Comparison of ENCODE assay signal across 8 cellular contexts in genomic region chr6:108874470-108875160, GRCh38. TPM values are rescaled to one million over a fixed set of nuclear protein-coding genes. Genes with fewer than 3 reads are reported as not detected.
DNase-seq lines count a peak whose midpoint lies in the region; ATAC-seq lines count a peak whose summit lies in the region.

No MANE protein-coding gene starts in this region.

- peak overlapping the region; percentile 93 to 96 for H3K27ac Mint-ChIP-seq in natural killer cell treated with Interleukin-12 subunit alpha and Interleukin-12 subunit beta and Interleukin-15 and Interleukin-18, amount 100 ng/mL, for 72 hours

- DNase-seq in EH (ENCODE audit: low read depth) = peak; percentile 71
- no peak for DNase-seq in Karpas-422
- DNase-seq in activated naive CD4-positive, alpha-beta T cell treated with anti-CD3 and anti-CD28 coated beads, Interleukin-2, amount 50 U/mL, for 16 hours = peak; percentile 66
- DNase-seq in natural killer cell treated with Interleukin-12 subunit alpha and Interleukin-12 subunit beta and Interleukin-15 and Interleukin-18, amount 100 ng/mL, for 72 hours (ENCODE audit: low spot score) = peak; percentile 76
- DNase-seq in NCI-H146 treated with DMSO at 0.1 percent for 48 hours (lab: John Stamatoyannopoulos, UW; ENCODE audit: unreplicated experiment) = no peak
- no peak for DNase-seq in NAMALWA (ENCODE audit: low spot score)
- DNase-seq in mesenteric fat pad (ENCODE audit: low spot score) = no peak

- H3K9me2 ChIP-seq in Karpas-422 (replicated peaks; ENCODE audit: insufficient read depth, low read length) = 0 out of 2 replicates have a peak, but pooled peaks cover 4% of the 10 kb centered on the region

- no peaks in the 10 kb centered on the region for H3K79me2 ChIP-seq in Karpas-422 (ENCODE audit: low read length)

- H3K4me3 ChIP-seq in Karpas-422 (ENCODE audit: low read length) = no peak overlapping the region

- peak overlapping the region; percentile 86 for H3K4me3 Mint-ChIP-seq in natural killer cell treated with Interleukin-12 subunit alpha and Interleukin-12 subunit beta and Interleukin-15 and Interleukin-18, amount 100 ng/mL, for 72 hours

- H3K27me3 ChIP-seq in Karpas-422 (ENCODE audit: low read length) = no peaks in the 10 kb centered on the region

- no peaks in the 10 kb centered on the region for H3K27me3 Mint-ChIP-seq in natural killer cell treated with Interleukin-12 subunit alpha and Interleukin-12 subunit beta and Interleukin-15 and Interleukin-18, amount 100 ng/mL, for 72 hours

- H3K9me3 ChIP-seq in Karpas-422 (ENCODE audit: low read length) = no peaks in the 10 kb centered on the region

- peaks cover 14% of the 10 kb centered on the region for H3K4me1 ChIP-seq in Karpas-422 (ENCODE audit: low read length)

- H3K27ac ChIP-seq in Karpas-422 (ENCODE audit: low read length) = no peak overlapping the region

- H3K36me3 ChIP-seq in Karpas-422 (ENCODE audit: insufficient read depth, low read length) = no peaks in the 10 kb centered on the region

- peaks cover 34% of the 10 kb centered on the region for H3K36me3 Mint-ChIP-seq in natural killer cell treated with Interleukin-12 subunit alpha and Interleukin-12 subunit beta and Interleukin-15 and Interleukin-18, amount 100 ng/mL, for 72 hours

- H3K4me2 ChIP-seq in Karpas-422 (ENCODE audit: low read depth, low read length, poor library complexity, severe bottlenecking) = peak overlapping the region; percentile 35

- H2AFZ ChIP-seq in Karpas-422 (ENCODE audit: low read length) = no peak overlapping the region

- peaks cover 9% of the 10 kb centered on the region for H3K9me3 Mint-ChIP-seq in natural killer cell treated with Interleukin-12 subunit alpha and Interleukin-12 subunit beta and Interleukin-15 and Interleukin-18, amount 100 ng/mL, for 72 hours

- ATAC-seq in GM21447 (IDR thresholded peaks at IDR 0.05; ENCODE audit: unreplicated experiment) = peak; percentile 89
- ATAC-seq in natural killer cell treated with Interleukin-12 subunit alpha and Interleukin-12 subunit beta and Interleukin-15 and Interleukin-18, amount 100 ng/mL, for 72 hours = peak; percentile 89 to 94

- no peak overlapping the region for H3K9ac ChIP-seq in Karpas-422 (ENCODE audit: low read length)

- peaks cover 48 to 64% of the 10 kb centered on the region in 2 donors for H3K4me1 Mint-ChIP-seq in natural killer cell treated with Interleukin-12 subunit alpha and Interleukin-12 subunit beta and Interleukin-15 and Interleukin-18, amount 100 ng/mL, for 72 hours (ENCODE audit: low read depth in 2 of 2)

- H4K20me1 ChIP-seq in Karpas-422 (ENCODE audit: insufficient read depth, low read depth, low read length) = no peaks in the 10 kb centered on the region

RNA-seq across cellular contexts. Expression of gene ARMC2, which starts 26.4 kb away (rescaled TPM):
- total RNA-seq in Karpas-422 (2014; rRNA removed; shearing (Covaris generic); ENCODE audit: low replicate concordance) = 1.0 and 1.2 TPM in 2 replicates
- 1 to 10 TPM in 1 of 2 donors, under 1 TPM in 1; 0.83 to 5.4 TPM for total RNA-seq in natural killer cell treated with Interleukin-12 subunit alpha and Interleukin-12 subunit beta and Interleukin-15 and Interleukin-18, amount 100 ng/mL, for 72 hours
- total RNA-seq in mesenteric fat pad = 10.0 TPM

Comparison
In these comparisons a context has a peak if more than half of its experiments do, and no peak if none do; other contexts are left out.
1. DNase-seq: peak in EH (single experiment), activated naive CD4-positive, alpha-beta T cell treated with anti-CD3 and anti-CD28 coated beads, Interleukin-2, amount 50 U/mL, for 16 hours (single experiment) and natural killer cell treated with Interleukin-12 subunit alpha and Interleukin-12 subunit beta and Interleukin-15 and Interleukin-18, amount 100 ng/mL, for 72 hours (single experiment); none in Karpas-422 (single experiment), NCI-H146 treated with DMSO at 0.1 percent for 48 hours (single experiment), NAMALWA (single experiment) and mesenteric fat pad (single experiment).